16 cellular contexts compared by ENCODE assay signal in the genomic region with DNA sequence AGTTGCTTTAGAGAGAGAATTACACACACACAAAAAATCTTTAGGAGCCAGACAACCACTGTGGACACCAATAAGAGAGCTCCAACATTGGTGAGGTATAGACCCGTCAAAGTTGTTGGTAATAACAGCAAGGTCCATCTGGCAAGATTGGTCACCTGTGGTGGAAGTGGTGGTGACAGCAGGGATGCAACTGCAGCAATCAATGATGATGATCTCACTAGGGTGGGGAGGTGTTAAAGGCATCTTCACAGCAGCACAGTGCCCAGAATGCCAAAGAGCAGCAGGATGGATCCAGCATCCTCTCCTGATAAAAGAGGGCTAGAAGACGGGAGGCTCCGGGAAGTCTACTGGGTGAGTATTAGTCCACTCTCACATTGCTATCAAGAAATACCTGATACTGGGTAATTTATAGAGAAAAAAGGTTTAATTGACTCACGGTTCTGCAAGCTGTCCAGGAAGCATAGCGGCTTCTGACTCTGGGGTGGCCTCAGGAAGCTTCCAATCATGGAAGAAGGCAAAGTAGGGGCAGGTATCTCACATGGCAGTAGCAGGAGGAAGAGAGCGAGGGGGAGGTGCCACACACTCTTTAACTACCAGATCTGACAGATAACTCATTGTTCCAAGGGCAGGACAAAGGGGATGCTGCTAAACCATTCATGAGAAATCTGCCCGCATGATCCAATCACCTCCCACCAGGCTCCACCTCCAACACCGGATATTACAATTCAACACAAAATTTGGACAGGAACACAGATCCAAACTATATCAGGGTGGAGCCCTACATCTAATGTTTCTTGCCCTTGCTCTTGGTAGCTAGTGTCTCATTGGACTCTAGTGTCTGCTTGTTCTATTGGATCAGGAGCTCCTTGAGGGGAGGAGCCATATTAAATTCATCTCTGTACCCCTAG. TPM values are rescaled to one million over a fixed set of nuclear protein-coding genes. Genes with fewer than 3 reads are reported as not detected.
A peak's percentile ranks its signal among the peaks of the same experiment; 100 is the strongest.
DNase-seq lines count a peak whose midpoint lies in the region; ATAC-seq and TF ChIP-seq lines count a peak whose summit lies in the region.
"Had no signal": no experiment of that assay in that cellular context is flagged by ENCODE, and none has a peak within 500 bp of the region (broad histone marks: within the 10 kb centered on the region; RNA-seq: fewer than 3 reads in every experiment).

No MANE protein-coding gene starts in this region.

- H3K27me3 ChIP-seq in Caco-2 (replicated peaks; ENCODE audit: control insufficient read depth, insufficient read depth, low read length) = no peaks in the 10 kb centered on the region
- no peaks in the 10 kb centered on the region for H3K27me3 ChIP-seq in PC-9 (ENCODE audit: insufficient read depth, low read depth)
- no peaks in the 10 kb centered on the region for H3K27me3 ChIP-seq in prostate gland (replicated peaks; ENCODE audit: insufficient read depth)
- H3K27me3 ChIP-seq: upper lobe of left lung had no signal

- H3K36me3 ChIP-seq in Caco-2 (ENCODE audit: control insufficient read depth, insufficient read depth, low read length) (no peaks in the 10 kb centered on the region; the same call in 1 of the 2 replicates), PC-9 (ENCODE audit: low read depth) (peaks cover 55% of the 10 kb centered on the region), prostate gland (no peaks in the 10 kb centered on the region)
- H3K36me3 ChIP-seq: HAP-1, upper lobe of left lung had no signal

- WGBS in prostate gland = 94% methylated on average over 8 of the region's 8 CpGs

- peaks cover 8% of the 10 kb centered on the region for H3K36me3 Mint-ChIP-seq in Caco-2 (ENCODE audit: insufficient read depth, unreplicated experiment)
- no peaks in the 10 kb centered on the region for H3K36me3 Mint-ChIP-seq in nephron (ENCODE audit: low read depth)
- no peaks in the 10 kb centered on the region for H3K36me3 Mint-ChIP-seq in CD14-positive monocyte
- H3K36me3 Mint-ChIP-seq: CD4-positive, alpha-beta memory T cell had no signal

- POLR2A ChIA-PET in Caco-2 (lab: Charles Lee) = interaction anchor here (1.4 kb wide), 1 partner anchor 35 kb away, joined by 7 read pairs; no protein-coding TSS in a partner anchor
- POLR2A ChIA-PET in PC-9 (lab: Charles Lee; ENCODE audit: unreplicated experiment) = interaction anchor here (0.5 to 0.7 kb wide), 2 partner anchors 119 to 502 kb away, joined by 3 read pairs; no protein-coding TSS in a partner anchor

- peak overlapping the region; percentile 81 for H3K4me2 ChIP-seq in PC-9

- H3K4me1 Mint-ChIP-seq in Caco-2 (ENCODE audit: low read depth, unreplicated experiment) = peaks cover 46% of the 10 kb centered on the region
- H3K4me1 Mint-ChIP-seq in nephron = no peaks in the 10 kb centered on the region
- H3K4me1 Mint-ChIP-seq in CD14-positive monocyte = peaks cover 9% of the 10 kb centered on the region

- H3K27ac Mint-ChIP-seq in Caco-2 (ENCODE audit: unreplicated experiment) = peak overlapping the region; percentile 98
- peak overlapping the region in 2 of 3 experiments; percentile 53 to 88 for H3K27ac Mint-ChIP-seq in nephron
- no peak overlapping the region for H3K27ac Mint-ChIP-seq in CD14-positive monocyte
- H3K27ac Mint-ChIP-seq: activated T-helper 2 cell treated with anti-CD3 and anti-CD28 coated beads, Interferon-gamma antibody, Interleukin-2, Interleukin-4, amounts not matched to agents 10 μg/mL and 5 μg/mL and 100 μg/mL, durations not matched to agents 14 hours and 24 hours and 36 hours; CD4-positive, alpha-beta memory T cell had no signal

- ATAC-seq in esophagus mucosa = peak; percentile 19

- H3K9me3 Mint-ChIP-seq in Caco-2 (ENCODE audit: unreplicated experiment) (no peaks in the 10 kb centered on the region), nephron (no peaks in the 10 kb centered on the region), CD14-positive monocyte (no peaks in the 10 kb centered on the region)
- H3K9me3 Mint-ChIP-seq: activated T-helper 2 cell treated with anti-CD3 and anti-CD28 coated beads, Interferon-gamma antibody, Interleukin-2, Interleukin-4, amounts not matched to agents 10 μg/mL and 5 μg/mL and 100 μg/mL, durations not matched to agents 14 hours and 24 hours and 36 hours had no signal

- CTCF ChIA-PET in Caco-2 (lab: Charles Lee) (interaction anchor here (0.6 kb wide), 1 partner anchor 965 kb away, joined by 4 read pairs; no protein-coding TSS in a partner anchor), PC-9 (lab: Charles Lee) (interaction anchor here (1.2 kb wide), 1 partner anchor 34 kb away, joined by 3 read pairs; no protein-coding TSS in a partner anchor)

- H3K27ac ChIP-seq in PC-9 = peak overlapping the region; percentile 100
- H3K27ac ChIP-seq in prostate gland = no peak overlapping the region
- H3K27ac ChIP-seq: upper lobe of left lung had no signal

- TF ChIP-seq POLR2A in prostate gland (IDR thresholded peaks at IDR 0.05) = no peak

- H3K4me3 Mint-ChIP-seq in Caco-2 (ENCODE audit: unreplicated experiment) (peak overlapping the region; percentile 71), nephron (no peak overlapping the region), CD14-positive monocyte (no peak overlapping the region)
- H3K4me3 Mint-ChIP-seq: CD4-positive, alpha-beta memory T cell had no signal

- peaks cover 41% of the 10 kb centered on the region for H3K4me1 ChIP-seq in Caco-2
- H3K4me1 ChIP-seq in PC-9 (replicated peaks; ENCODE audit: insufficient read depth) = peaks cover 73% of the 10 kb centered on the region
- no peaks in the 10 kb centered on the region for H3K4me1 ChIP-seq in prostate gland (replicated peaks)

- no peak for DNase-seq in Caco-2
- peak; percentile 43 to 74 for DNase-seq in PC-9
- DNase-seq in CD14-positive monocyte (ENCODE audit: low spot score) = no peak
- DNase-seq in DMS153 treated with DMSO at 0.1 percent for 48 hours (lab: John Stamatoyannopoulos, UW; ENCODE audit: unreplicated experiment) = no peak
- no peak for DNase-seq in COLO668 (lab: John Stamatoyannopoulos, UW; ENCODE audit: unreplicated experiment)
- DNase-seq in prostate gland (ENCODE audit: low spot score) = no peak
- DNase-seq: CD4-positive, alpha-beta memory T cell; effector memory CD4-positive, alpha-beta T cell; MV-4-11; NCI-H2029 treated with DMSO at 0.1 percent for 48 hours; stimulated activated naive CD4-positive, alpha-beta T cell; upper lobe of left lung had no signal

- no peak overlapping the region for H2AFZ ChIP-seq in PC-9

- H3K27me3 Mint-ChIP-seq in Caco-2 (ENCODE audit: insufficient read depth, unreplicated experiment) (no peaks in the 10 kb centered on the region), nephron (ENCODE audit: low read depth) (no peaks in the 10 kb centered on the region), CD14-positive monocyte (ENCODE audit: low read depth in 3 of 3) (peaks cover 0 to 5% (median 3%) of the 10 kb centered on the region in 3 donors)

- no peak for TF ChIP-seq CTCF in Caco-2 (IDR thresholded peaks at IDR 0.05; ENCODE audit: insufficient read depth in 1 of 2, low read depth in 1 of 2, low read length in 1 of 2, severe bottlenecking in 1 of 2, unreplicated experiment in 1 of 2)
- TF ChIP-seq CTCF in PC-9 (conservative IDR thresholded peaks at IDR 0.05) = no peak
- no peak for TF ChIP-seq CTCF in nephron (IDR thresholded peaks at IDR 0.05; ENCODE audit: unreplicated experiment in 3 of 3)
- TF ChIP-seq CTCF in CD14-positive monocyte (IDR thresholded peaks at IDR 0.05) = no peak
- no peak for TF ChIP-seq CTCF in prostate gland (IDR thresholded peaks at IDR 0.05)

- H3K4me3 ChIP-seq in Caco-2 (ENCODE audit: low read depth, low read length) = no peak overlapping the region
- H3K4me3 ChIP-seq in PC-9 = peak overlapping the region; percentile 49
- no peak overlapping the region for H3K4me3 ChIP-seq in prostate gland
- H3K4me3 ChIP-seq: HAP-1, upper lobe of left lung had no signal

- H3K9me2 ChIP-seq in PC-9 (ENCODE audit: insufficient read depth) = no peaks in the 10 kb centered on the region

- peaks cover 62% of the 10 kb centered on the region for H3F3A ChIP-seq in PC-9 (ENCODE audit: insufficient read depth, low read depth)

- no TSS peak for BruUV-seq in Caco-2 (replicated peaks; lab: Mats Ljungman, UMichigan)
- BruUV-seq in PC-9 (replicated peaks; lab: Mats Ljungman, UMichigan) = TSS peak; percentile 52

- intact Hi-C loops in Caco-2 (cut with micrococcal nuclease; ENCODE audit: unreplicated experiment) = no loop called here
- intact Hi-C loops in PC-9 (cut with micrococcal nuclease; ENCODE audit: unreplicated experiment) = loop anchor here (1.0 kb wide), 1 partner anchor 35 kb away; no protein-coding TSS in a partner anchor
- intact Hi-C loops in CD14-positive monocyte (cut with micrococcal nuclease) = no loop called here
- intact Hi-C loops in prostate gland (cut with DNase I) = no loop called here

- H3K9me3 ChIP-seq in Caco-2 = no peaks in the 10 kb centered on the region
- H3K9me3 ChIP-seq in PC-9 (ENCODE audit: insufficient read depth, low read depth) = peaks cover 26% of the 10 kb centered on the region
- H3K9me3 ChIP-seq in prostate gland = no peaks in the 10 kb centered on the region
- H3K9me3 ChIP-seq: HAP-1, upper lobe of left lung had no signal

- H4K20me1 ChIP-seq in PC-9 (ENCODE audit: insufficient read depth) = no peaks in the 10 kb centered on the region

- peaks cover 42% of the 10 kb centered on the region for H3K79me2 ChIP-seq in PC-9 (ENCODE audit: low read depth)

RNA-seq across cellular contexts. Expression of a gene that starts 48.9 kb away (rescaled TPM):
- total RNA-seq in Caco-2 (2022) (1.00 and 1.0 TPM in 2 replicates), PC-9 (2021) (0.93 and 1.1 TPM in 2 replicates), esophagus mucosa (0.68 TPM), prostate gland (under 1 TPM; 0.64 to 0.91 TPM)
- polyA plus RNA-seq in CD14-positive monocyte = not detected
- polyA plus RNA-seq: CD4-positive, alpha-beta memory T cell had no signal

Comparison
In these comparisons a context has a peak if more than half of its experiments do, and no peak if none do; other contexts are left out.
1. DNase-seq: peak in PC-9 (2 of 2); none in Caco-2 (0 of 2), CD14-positive monocyte (single experiment), DMS153 treated with DMSO at 0.1 percent for 48 hours (single experiment), COLO668 (single experiment) and prostate gland (single experiment).
2. H3K27ac Mint-ChIP-seq: peak in Caco-2 (single experiment) and nephron (2 of 3); none in CD14-positive monocyte (0 of 7).